In the genomic region with DNA sequence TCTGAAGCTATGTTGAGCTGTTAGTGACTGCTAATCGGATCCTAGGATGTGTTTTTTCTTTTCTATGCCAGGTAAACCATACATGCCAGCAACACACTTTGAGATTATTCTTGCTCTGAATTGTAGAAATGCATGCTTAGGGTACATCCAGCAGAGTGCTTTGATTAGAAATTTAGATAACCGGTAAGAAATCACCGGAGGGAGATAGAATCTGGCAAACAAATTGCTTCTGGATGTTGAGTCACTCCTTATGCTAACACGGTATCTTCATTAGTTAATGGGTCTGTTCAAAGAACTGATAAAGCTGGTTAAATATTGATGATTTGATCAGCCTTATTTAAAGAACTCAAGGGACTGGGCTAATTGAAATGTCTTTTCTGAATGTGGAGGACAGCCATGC, we compare ENCODE assay signal across 30 cellular contexts.
"Had no signal": no experiment of that assay in that cellular context is flagged by ENCODE, and none has a peak within 500 bp of the region (broad histone marks: within the 10 kb centered on the region; RNA-seq: fewer than 3 reads in every experiment).

No MANE protein-coding gene starts in this region.

- H3K4me3 ChIP-seq: ascending aorta, breast epithelium, cardiac muscle cell, colonic mucosa, gastrocnemius medialis, heart right ventricle had no signal

- H3K4me1 Mint-ChIP-seq: activated B cell treated with CpG ODN at 0.5 μM for 24 hours; activated naive CD4-positive, alpha-beta T cell treated with anti-CD3 and anti-CD28 coated beads, Interleukin-2, amount 10 ng/mL, durations not matched to agents 7 days and 5 days; activated naive CD8-positive, alpha-beta T cell treated with anti-CD3 and anti-CD28 coated beads, Interleukin-2, amount 10 ng/mL, durations not matched to agents 7 days and 5 days; brain had no signal

- DNase-seq: activated B cell treated with CpG ODN at 0.5 μM for 24 hours; activated CD4-positive, alpha-beta memory T cell treated with anti-CD3 and anti-CD28 coated beads for 36 hours; activated CD4-positive, alpha-beta T cell treated with anti-CD3 and anti-CD28 coated beads for 48 hours; activated CD8-positive, alpha-beta memory T cell treated with anti-CD3 and anti-CD28 coated beads, Interleukin-2, amount 50 U/mL, for 48 hours; activated gamma-delta T cell; activated naive CD4-positive, alpha-beta T cell; activated naive CD4-positive, alpha-beta T cell treated with anti-CD3 and anti-CD28 coated beads, Interleukin-2, amount 10 ng/mL, durations not matched to agents 7 days and 5 days; activated naive CD8-positive, alpha-beta T cell treated with anti-CD3 and anti-CD28 coated beads, Interleukin-2, amount 10 ng/mL, durations not matched to agents 7 days and 5 days; activated T-cell treated with anti-CD3 and anti-CD28 coated beads for 4 hours; activated T-cell treated with anti-CD3 and anti-CD28 coated beads, Interleukin-2, amount 50 U/mL, for 24 hours; activated T-cell treated with anti-CD3 and anti-CD28 coated beads, Interleukin-2, amount 50 U/mL, for 72 hours; central memory CD4-positive, alpha-beta T cell; cerebellar nuclear complex; colonic mucosa; effector CD8-positive, alpha-beta T cell; foreskin fibroblast; gastrocnemius medialis; heart right ventricle; hippocampal formation; T-helper 17 cell; T1000; WERI-Rb-1 had no signal

- ATAC-seq: activated CD4-positive, CD25-positive, alpha-beta regulatory T cell treated with anti-CD3 and anti-CD28 coated beads, Interleukin-2, amount 50 U/mL, for 24 hours; activated naive CD4-positive, alpha-beta T cell treated with anti-CD3 and anti-CD28 coated beads, Interleukin-2, amount 50 U/mL, for 72 hours; activated T-cell treated with anti-CD3 and anti-CD28 coated beads, Interleukin-2, amount 50 U/mL, for 72 hours; esophagus mucosa; gastrocnemius medialis; heart right ventricle; T-helper 17 cell had no signal

- H3K36me3 ChIP-seq: ascending aorta, breast epithelium, cardiac muscle cell, colonic mucosa, gastrocnemius medialis, heart right ventricle, WERI-Rb-1 had no signal

- H3K27ac ChIP-seq: ascending aorta, breast epithelium, cardiac muscle cell, colonic mucosa, gastrocnemius medialis, heart right ventricle, WERI-Rb-1 had no signal

- H3K27me3 ChIP-seq: ascending aorta, breast epithelium, cardiac muscle cell, colonic mucosa, gastrocnemius medialis had no signal

- H3K4me1 ChIP-seq: ascending aorta, breast epithelium, colonic mucosa, gastrocnemius medialis had no signal

- H3K36me3 Mint-ChIP-seq: activated CD4-positive, alpha-beta memory T cell treated with anti-CD3 and anti-CD28 coated beads for 36 hours; activated naive CD4-positive, alpha-beta T cell treated with anti-CD3 and anti-CD28 coated beads, Interleukin-2, amount 10 ng/mL, durations not matched to agents 7 days and 5 days; activated naive CD4-positive, alpha-beta T cell treated with anti-CD3 and anti-CD28 coated beads, Interleukin-2, amount 50 U/mL, for 72 hours; activated naive CD8-positive, alpha-beta T cell treated with anti-CD3 and anti-CD28 coated beads, Interleukin-2, amount 10 ng/mL, durations not matched to agents 7 days and 5 days; brain had no signal

- H3K9me3 Mint-ChIP-seq: activated B cell treated with CpG ODN at 0.5 μM for 24 hours; activated CD4-positive, alpha-beta memory T cell treated with anti-CD3 and anti-CD28 coated beads for 36 hours; activated naive CD4-positive, alpha-beta T cell treated with anti-CD3 and anti-CD28 coated beads, Interleukin-2, amount 50 U/mL, for 72 hours; activated T-cell treated with anti-CD3 and anti-CD28 coated beads, Interleukin-2, amount 50 U/mL, for 24 hours; activated T-cell treated with anti-CD3 and anti-CD28 coated beads, Interleukin-2, amount 50 U/mL, for 72 hours; brain; T-helper 2 cell treated with Interferon-gamma antibody and Interleukin-4, amounts not matched to agents 5 μg/mL and 100 μg/mL, for 36 hours had no signal

- H3K27ac Mint-ChIP-seq: activated B cell treated with CpG ODN at 0.5 μM for 24 hours; activated CD4-positive, alpha-beta memory T cell treated with anti-CD3 and anti-CD28 coated beads for 36 hours; activated naive CD4-positive, alpha-beta T cell treated with anti-CD3 and anti-CD28 coated beads, Interleukin-2, amount 10 ng/mL, durations not matched to agents 7 days and 5 days; activated naive CD4-positive, alpha-beta T cell treated with anti-CD3 and anti-CD28 coated beads, Interleukin-2, amount 50 U/mL, for 72 hours; activated naive CD8-positive, alpha-beta T cell treated with anti-CD3 and anti-CD28 coated beads, Interleukin-2, amount 10 ng/mL, durations not matched to agents 7 days and 5 days; activated T-cell treated with anti-CD3 and anti-CD28 coated beads, Interleukin-2, amount 50 U/mL, for 24 hours; activated T-cell treated with anti-CD3 and anti-CD28 coated beads, Interleukin-2, amount 50 U/mL, for 72 hours; T-helper 17 cell; T-helper 2 cell treated with Interferon-gamma antibody and Interleukin-4, amounts not matched to agents 5 μg/mL and 100 μg/mL, for 36 hours had no signal

- H3K4me3 Mint-ChIP-seq: activated B cell treated with CpG ODN at 0.5 μM for 24 hours; activated CD4-positive, alpha-beta memory T cell treated with anti-CD3 and anti-CD28 coated beads for 36 hours; activated naive CD4-positive, alpha-beta T cell treated with anti-CD3 and anti-CD28 coated beads, Interleukin-2, amount 10 ng/mL, durations not matched to agents 7 days and 5 days; activated naive CD8-positive, alpha-beta T cell treated with anti-CD3 and anti-CD28 coated beads, Interleukin-2, amount 10 ng/mL, durations not matched to agents 7 days and 5 days; activated T-cell treated with anti-CD3 and anti-CD28 coated beads, Interleukin-2, amount 50 U/mL, for 24 hours; activated T-cell treated with anti-CD3 and anti-CD28 coated beads, Interleukin-2, amount 50 U/mL, for 72 hours; brain; T-helper 17 cell; T-helper 2 cell treated with Interferon-gamma antibody and Interleukin-4, amounts not matched to agents 5 μg/mL and 100 μg/mL, for 36 hours had no signal

- H3K9me3 ChIP-seq: ascending aorta, breast epithelium, colonic mucosa, gastrocnemius medialis, heart right ventricle had no signal
